Comparison of ENCODE assay signal across 9 cellular contexts in the genomic region with DNA sequence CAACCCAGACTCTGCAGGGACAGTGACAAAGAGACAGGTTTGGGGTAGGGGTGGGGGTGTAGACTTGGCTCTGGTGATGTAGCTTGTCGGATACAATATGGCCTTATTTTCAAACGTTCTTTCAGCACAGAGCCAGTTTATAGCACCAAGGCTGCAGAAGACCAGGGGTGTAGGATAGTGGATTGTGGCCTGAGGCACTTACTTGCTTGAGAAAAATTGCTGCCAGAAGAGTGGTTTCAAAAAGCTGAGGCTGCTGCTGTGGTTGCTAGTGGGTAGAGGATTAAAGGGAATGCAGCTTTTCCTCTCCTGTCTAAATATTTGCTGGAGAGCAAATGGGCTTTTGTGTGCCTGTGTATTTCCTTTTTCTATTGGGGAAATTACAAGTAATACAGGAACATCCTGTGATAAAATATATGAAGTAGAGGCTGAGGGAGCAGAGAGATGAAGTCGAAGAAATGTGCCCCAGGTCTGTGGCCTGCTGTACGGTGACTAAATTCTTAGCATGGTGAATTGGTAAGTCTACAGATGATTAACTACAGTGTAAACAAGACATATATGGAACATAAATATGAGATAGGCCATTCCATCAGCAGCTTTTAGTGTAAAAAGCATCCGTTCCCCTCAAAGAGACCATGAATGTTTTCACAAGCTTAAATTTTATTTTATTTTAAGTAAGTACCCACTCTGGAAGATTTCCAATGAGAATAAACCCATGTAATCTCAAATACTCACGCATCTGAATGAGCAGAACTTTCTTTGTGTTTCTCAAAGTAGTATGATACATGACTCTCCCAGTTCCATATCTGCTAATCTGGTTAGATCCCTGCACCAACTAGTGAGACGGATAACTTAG.
DNase-seq lines count a peak whose midpoint lies in the region; ATAC-seq and TF ChIP-seq lines count a peak whose summit lies in the region.
"Had no signal": no experiment of that assay in that cellular context is flagged by ENCODE, and none has a peak within 500 bp of the region (broad histone marks: within the 10 kb centered on the region; RNA-seq: fewer than 3 reads in every experiment).

No MANE protein-coding gene starts in this region.

- H3K79me2 ChIP-seq in parathyroid adenoma: peaks cover under 1% of the 10 kb centered on the region

- no peaks in the 10 kb centered on the region for H3K27me3 Mint-ChIP-seq in central memory CD8-positive, alpha-beta T cell

- peak; percentile 27 for ATAC-seq in GM18498 (IDR thresholded peaks at IDR 0.05; ENCODE audit: unreplicated experiment)
- ATAC-seq in HG03432 (IDR thresholded peaks at IDR 0.05; ENCODE audit: unreplicated experiment): peak; percentile 36
- no peak for ATAC-seq in central memory CD8-positive, alpha-beta T cell (replicated peaks; ENCODE audit: extremely low read depth, poor library complexity, severe bottlenecking)
- ATAC-seq in GM18858 (IDR thresholded peaks at IDR 0.05; ENCODE audit: unreplicated experiment): no peak

- H3K4me1 Mint-ChIP-seq in central memory CD8-positive, alpha-beta T cell: peaks cover 51% of the 10 kb centered on the region

- H3K4me1 ChIP-seq in parathyroid adenoma: peaks cover 6% of the 10 kb centered on the region

- H3K36me3 Mint-ChIP-seq in central memory CD8-positive, alpha-beta T cell (ENCODE audit: insufficient read depth): peaks cover 4% of the 10 kb centered on the region

- no peaks in the 10 kb centered on the region for H3K9me3 ChIP-seq in parathyroid adenoma (ENCODE audit: control insufficient read depth, low read length)

- H3K4me3 ChIP-seq in parathyroid adenoma (ENCODE audit: low read depth, low read length): no peak overlapping the region
- H3K4me3 ChIP-seq: skin epidermis had no signal

- no peak for DNase-seq in central memory CD8-positive, alpha-beta T cell (ENCODE audit: low spot score in 2 of 2)
- DNase-seq in RPMI8226: no peak
- DNase-seq in HuH-7.5 (ENCODE audit: low spot score): no peak
- DNase-seq in NCI-H1105 (lab: John Stamatoyannopoulos, UW): no peak

- H3K27me3 ChIP-seq in parathyroid adenoma (ENCODE audit: control insufficient read depth, insufficient read depth, low read length): no peaks in the 10 kb centered on the region

- TF ChIP-seq CTCF in parathyroid adenoma (IDR thresholded peaks at IDR 0.05): no peak

- peak overlapping the region; percentile 84 for H3K27ac Mint-ChIP-seq in central memory CD8-positive, alpha-beta T cell (ENCODE audit: low read depth)

- no peak overlapping the region for H3K4me2 ChIP-seq in parathyroid adenoma (ENCODE audit: low read length)

- H3K9ac ChIP-seq in parathyroid adenoma: no peak overlapping the region

- no peaks in the 10 kb centered on the region for H3K9me3 Mint-ChIP-seq in central memory CD8-positive, alpha-beta T cell

- peak overlapping the region; percentile 51 for H3K4me3 Mint-ChIP-seq in central memory CD8-positive, alpha-beta T cell

- no peak overlapping the region for H2AFZ ChIP-seq in parathyroid adenoma

- peak overlapping the region; percentile 15 for H3K27ac ChIP-seq in parathyroid adenoma

- H3K36me3 ChIP-seq in parathyroid adenoma (ENCODE audit: control insufficient read depth, insufficient read depth, low read length): no peaks in the 10 kb centered on the region

Comparison
In these comparisons a context has a peak if more than half of its experiments do, and no peak if none do; other contexts are left out.
1. ATAC-seq: peak in GM18498 (single experiment) and HG03432 (single experiment); none in central memory CD8-positive, alpha-beta T cell (single experiment) and GM18858 (single experiment).